18 cellular contexts compared by ENCODE assay signal in genomic region chr13:91894311-91894710, GRCh38.
"Had no signal": no experiment of that assay in that cellular context is flagged by ENCODE, and none has a peak within 500 bp of the region (broad histone marks: within the 10 kb centered on the region; RNA-seq: fewer than 3 reads in every experiment).

No MANE protein-coding gene starts in this region.

- H3K4me3 ChIP-seq: esophagus squamous epithelium, gastrocnemius medialis, heart right ventricle, lower lobe of right lung had no signal

- H3K4me1 ChIP-seq: esophagus squamous epithelium, gastrocnemius medialis, heart right ventricle, lower lobe of right lung had no signal

- ATAC-seq: activated T-cell treated with anti-CD3 and anti-CD28 coated beads, Interleukin-2, amount 50 U/mL, for 4 hours; gastrocnemius medialis; heart right ventricle; lower lobe of right lung; right cardiac atrium had no signal

- H3K9me3 ChIP-seq: gastrocnemius medialis, lower lobe of right lung, neutrophil had no signal

- DNase-seq: activated CD4-positive, alpha-beta T cell treated with anti-CD3 and anti-CD28 coated beads for 1 hour; activated CD4-positive, alpha-beta T cell treated with anti-CD3 and anti-CD28 coated beads, Interleukin-2, amount 50 U/mL, for 48 hours; activated effector memory CD4-positive, alpha-beta T cell treated with anti-CD3 and anti-CD28 coated beads, Interleukin-2, amount 50 U/mL, for 16 hours; activated T-cell treated with anti-CD3 and anti-CD28 coated beads, Interleukin-2, amount 50 U/mL, for 4 hours; amygdala; esophagus squamous epithelium; gastrocnemius medialis; heart right ventricle; kidney glomerular epithelial cell; lower lobe of right lung; midbrain; posterior cingulate gyrus; right cardiac atrium; stimulated activated CD4-positive, alpha-beta T cell treated with anti-CD3 and anti-CD28 coated beads, Interleukin-2, amount 100 ng/mL, for 24 hours; stimulated activated naive CD4-positive, alpha-beta T cell; SW 1271; trophoblast cell had no signal

- H3K27ac ChIP-seq: esophagus squamous epithelium, gastrocnemius medialis, heart right ventricle, lower lobe of right lung, neutrophil had no signal

- H3K27me3 ChIP-seq: esophagus squamous epithelium, gastrocnemius medialis, heart right ventricle, neutrophil had no signal

- H3K36me3 ChIP-seq: esophagus squamous epithelium, gastrocnemius medialis, heart right ventricle, lower lobe of right lung, neutrophil had no signal
